In genomic region chr3:184059424-184059823, GRCh38 we compare ENCODE assay signal across 15 cellular contexts. TPM values are rescaled to one million over a fixed set of nuclear protein-coding genes. Genes with fewer than 3 reads are reported as not detected.
A peak's percentile ranks its signal among the peaks of the same experiment; 100 is the strongest.
DNase-seq lines count a peak whose midpoint lies in the region; ATAC-seq and TF ChIP-seq lines count a peak whose summit lies in the region.
"Had no signal": no experiment of that assay in that cellular context is flagged by ENCODE, and none has a peak within 500 bp of the region (broad histone marks: within the 10 kb centered on the region; RNA-seq: fewer than 3 reads in every experiment).

No MANE protein-coding gene starts in this region.

- no peak overlapping the region for H3K9ac ChIP-seq in neuronal stem cell (ENCODE audit: low read depth, low read length, poor library complexity)
- H3K9ac ChIP-seq: BLaER1 had no signal

- H3K27me3 ChIP-seq in neuronal stem cell (ENCODE audit: control insufficient read depth in 3 of 3, insufficient read depth in 3 of 3, low read depth in 1 of 3, low read length in 3 of 3), result peaks cover 0 to 20% (median 0%) of the 10 kb centered on the region in 3 experiments
- H3K27me3 ChIP-seq: BLaER1 had no signal

- H4K91ac ChIP-seq in neuronal stem cell (ENCODE audit: low read depth, low read length, poor library complexity), result no peak overlapping the region

- peak overlapping the region; percentile 62 for H2AFZ ChIP-seq in neuronal stem cell (ENCODE audit: low read length)

- CTCF ChIA-PET in activated naive CD4-positive, alpha-beta T cell treated with anti-CD3 and anti-CD28 coated beads for 36 hours (lab: Charles Lee), result no interaction called here
- CTCF ChIA-PET in WTC11 (lab: Charles Lee), result interaction anchor here (1.3 to 2.2 kb wide), 2 partner anchors 8 to 19 kb away, joined by 3 to 9 read pairs; no protein-coding TSS in a partner anchor

- H3K27me3 Mint-ChIP-seq in activated naive CD4-positive, alpha-beta T cell treated with anti-CD3 and anti-CD28 coated beads for 36 hours (ENCODE audit: low read depth), result no peaks in the 10 kb centered on the region
- H3K27me3 Mint-ChIP-seq in WTC11 (ENCODE audit: low read depth), result no peaks in the 10 kb centered on the region

- no peak overlapping the region for H3K4me3 ChIP-seq in neuronal stem cell (ENCODE audit: low read length in 2 of 2)
- H3K4me3 ChIP-seq: BLaER1 had no signal

- H3K36me3 ChIP-seq in neuronal stem cell (replicated peaks in 1 of 2; ENCODE audit: control insufficient read depth in 2 of 2, insufficient read depth in 2 of 2, low read length in 2 of 2), result no peaks in the 10 kb centered on the region
- H3K36me3 ChIP-seq: BLaER1 had no signal

- H3K36me3 Mint-ChIP-seq in activated naive CD4-positive, alpha-beta T cell treated with anti-CD3 and anti-CD28 coated beads, Interleukin-2, amount 50 U/mL, for 72 hours, result no peaks in the 10 kb centered on the region
- no peaks in the 10 kb centered on the region for H3K36me3 Mint-ChIP-seq in activated naive CD4-positive, alpha-beta T cell treated with anti-CD3 and anti-CD28 coated beads for 36 hours (ENCODE audit: low read depth)
- no peaks in the 10 kb centered on the region for H3K36me3 Mint-ChIP-seq in WTC11
- H3K36me3 Mint-ChIP-seq: CD8-positive, alpha-beta memory T cell had no signal

- intact Hi-C loops in activated naive CD4-positive, alpha-beta T cell treated with anti-CD3 and anti-CD28 coated beads for 36 hours (cut with micrococcal nuclease), result no loop called here

- H3K23ac ChIP-seq in neuronal stem cell (ENCODE audit: low read depth, low read length, poor library complexity), result no peak overlapping the region

- H3K4me2 ChIP-seq in neuronal stem cell (ENCODE audit: insufficient read depth, low read length, poor library complexity, severe bottlenecking), result no peak overlapping the region
- H3K4me2 ChIP-seq: BLaER1 had no signal

- H3K4ac ChIP-seq in neuronal stem cell (ENCODE audit: low read length), result no peak overlapping the region

- no peaks in the 10 kb centered on the region for H3K4me1 ChIP-seq in neuronal stem cell (ENCODE audit: control insufficient read depth in 2 of 2, insufficient read depth in 1 of 2, low read depth in 1 of 2, low read length in 2 of 2)
- H3K4me1 ChIP-seq: BLaER1 had no signal

- no peak overlapping the region for H3K18ac ChIP-seq in neuronal stem cell (ENCODE audit: low read length)

- H3K27ac ChIP-seq in neuronal stem cell (replicated peaks; ENCODE audit: low read length), result no peak overlapping the region
- H3K27ac ChIP-seq: BLaER1, HL-60 had no signal

- no peak overlapping the region for H3K14ac ChIP-seq in neuronal stem cell (ENCODE audit: low read length)

- H3K9me3 ChIP-seq in neuronal stem cell (replicated peaks in 1 of 2; ENCODE audit: control insufficient read depth in 2 of 2, insufficient read depth in 1 of 2, low read depth in 1 of 2, low read length in 2 of 2), result no peaks in the 10 kb centered on the region
- H3K9me3 ChIP-seq: BLaER1 had no signal

- no peak overlapping the region for H2AK5ac ChIP-seq in neuronal stem cell (ENCODE audit: low read depth, low read length)

- no peaks in the 10 kb centered on the region for H3K4me1 Mint-ChIP-seq in activated naive CD4-positive, alpha-beta T cell treated with anti-CD3 and anti-CD28 coated beads for 36 hours (ENCODE audit: low read depth)
- H3K4me1 Mint-ChIP-seq in WTC11, result 0 out of 2 replicates have a peak, but pooled peaks cover 3% of the 10 kb centered on the region
- H3K4me1 Mint-ChIP-seq: CD8-positive, alpha-beta memory T cell had no signal

- WGBS in neuronal stem cell (ENCODE audit: extremely low coverage in 2 of 2, insufficient read length in 2 of 2, insufficient replicate concordance in 1 of 2), 2 donors, result no CpG with 5 or more reads among the region's 7 CpGs

- POLR2A ChIA-PET in WTC11 (lab: Charles Lee), result no interaction called here

- TF ChIP-seq CTCF in WTC11 (IDR thresholded peaks at IDR 0.05), result no peak

- no peak overlapping the region for H2BK5ac ChIP-seq in neuronal stem cell (ENCODE audit: low read length)

- no peak for DNase-seq in activated naive CD4-positive, alpha-beta T cell treated with anti-CD3 and anti-CD28 coated beads, Interleukin-2, amount 50 U/mL, for 72 hours (ENCODE audit: low spot score in 2 of 2)
- DNase-seq in activated naive CD4-positive, alpha-beta T cell treated with anti-CD3 and anti-CD28 coated beads for 36 hours, result no peak
- peak; percentile 12 for DNase-seq in NCI-H69 (lab: John Stamatoyannopoulos, UW)
- no peak for DNase-seq in WTC11 (ENCODE audit: low spot score)
- DNase-seq in neuronal stem cell (ENCODE audit: low spot score), result no peak
- DNase-seq in UCSD-AML1 (lab: John Stamatoyannopoulos, UW; ENCODE audit: unreplicated experiment), result no peak
- DNase-seq in activated CD4-positive, CD25-positive, alpha-beta regulatory T cell treated with anti-CD3 and anti-CD28 coated beads, Interleukin-2, amount 50 U/mL, for 72 hours, result no peak
- DNase-seq in NCI-H345 (lab: John Stamatoyannopoulos, UW), result no peak
- DNase-seq: 8988T; AML-193; CD8-positive, alpha-beta memory T cell; DMS53; GF-D8 had no signal

- H3K79me1 ChIP-seq in neuronal stem cell (ENCODE audit: low read depth, low read length), result peaks cover 1% of the 10 kb centered on the region

- no peak overlapping the region for H2BK15ac ChIP-seq in neuronal stem cell (ENCODE audit: low read length)

- H4K8ac ChIP-seq in neuronal stem cell (ENCODE audit: low read depth, low read length), result no peak overlapping the region

- H3K9me3 Mint-ChIP-seq in activated naive CD4-positive, alpha-beta T cell treated with anti-CD3 and anti-CD28 coated beads, Interleukin-2, amount 50 U/mL, for 72 hours, result no peaks in the 10 kb centered on the region
- H3K9me3 Mint-ChIP-seq in activated naive CD4-positive, alpha-beta T cell treated with anti-CD3 and anti-CD28 coated beads for 36 hours, result no peaks in the 10 kb centered on the region
- H3K9me3 Mint-ChIP-seq in WTC11, result no peaks in the 10 kb centered on the region
- H3K9me3 Mint-ChIP-seq: CD8-positive, alpha-beta memory T cell had no signal

- ATAC-seq in activated naive CD4-positive, alpha-beta T cell treated with anti-CD3 and anti-CD28 coated beads, Interleukin-2, amount 50 U/mL, for 72 hours, result no peak
- ATAC-seq in WTC11, result peak; percentile 44; the same call in 1 of the 2 replicates

- H2BK120ac ChIP-seq in neuronal stem cell (ENCODE audit: low read depth, low read length), result no peak overlapping the region

- no peak overlapping the region for H2BK12ac ChIP-seq in neuronal stem cell (ENCODE audit: low read length)

- H3K4me3 Mint-ChIP-seq in activated naive CD4-positive, alpha-beta T cell treated with anti-CD3 and anti-CD28 coated beads for 36 hours, result no peak overlapping the region
- no peak overlapping the region for H3K4me3 Mint-ChIP-seq in WTC11
- H3K4me3 Mint-ChIP-seq: CD8-positive, alpha-beta memory T cell had no signal

- H3K27ac Mint-ChIP-seq in activated naive CD4-positive, alpha-beta T cell treated with anti-CD3 and anti-CD28 coated beads, Interleukin-2, amount 50 U/mL, for 72 hours, result peak overlapping the region; percentile 4 to 11
- H3K27ac Mint-ChIP-seq in activated naive CD4-positive, alpha-beta T cell treated with anti-CD3 and anti-CD28 coated beads for 36 hours, result no peak overlapping the region
- no peak overlapping the region for H3K27ac Mint-ChIP-seq in WTC11
- H3K27ac Mint-ChIP-seq: CD8-positive, alpha-beta memory T cell had no signal

TF ChIP-seq in WTC11, 78 proteins besides CTCF, POLR2A, EP300 and RAD21 (continues in another document):
- no peak for TF ChIP-seq RORB (CRISPR knock-in tag; IDR thresholded peaks at IDR 0.05)
- no peak for TF ChIP-seq ATF1 (CRISPR knock-in tag; IDR thresholded peaks at IDR 0.05)
- TF ChIP-seq NFE2L1 (CRISPR knock-in tag; IDR thresholded peaks at IDR 0.05), result no peak
- TF ChIP-seq FOXP1 (CRISPR knock-in tag; IDR thresholded peaks at IDR 0.05; ENCODE audit: borderline replicate concordance), result no peak
- TF ChIP-seq, protein P1, sequence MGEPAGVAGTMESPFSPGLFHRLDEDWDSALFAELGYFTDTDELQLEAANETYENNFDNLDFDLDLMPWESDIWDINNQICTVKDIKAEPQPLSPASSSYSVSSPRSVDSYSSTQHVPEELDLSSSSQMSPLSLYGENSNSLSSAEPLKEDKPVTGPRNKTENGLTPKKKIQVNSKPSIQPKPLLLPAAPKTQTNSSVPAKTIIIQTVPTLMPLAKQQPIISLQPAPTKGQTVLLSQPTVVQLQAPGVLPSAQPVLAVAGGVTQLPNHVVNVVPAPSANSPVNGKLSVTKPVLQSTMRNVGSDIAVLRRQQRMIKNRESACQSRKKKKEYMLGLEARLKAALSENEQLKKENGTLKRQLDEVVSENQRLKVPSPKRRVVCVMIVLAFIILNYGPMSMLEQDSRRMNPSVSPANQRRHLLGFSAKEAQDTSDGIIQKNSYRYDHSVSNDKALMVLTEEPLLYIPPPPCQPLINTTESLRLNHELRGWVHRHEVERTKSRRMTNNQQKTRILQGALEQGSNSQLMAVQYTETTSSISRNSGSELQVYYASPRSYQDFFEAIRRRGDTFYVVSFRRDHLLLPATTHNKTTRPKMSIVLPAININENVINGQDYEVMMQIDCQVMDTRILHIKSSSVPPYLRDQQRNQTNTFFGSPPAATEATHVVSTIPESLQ (CRISPR knock-in tag; IDR thresholded peaks at IDR 0.05), result no peak
- no peak for TF ChIP-seq OVOL2 (CRISPR knock-in tag; IDR thresholded peaks at IDR 0.05; ENCODE audit: borderline replicate concordance)
- TF ChIP-seq NR1H2 (CRISPR knock-in tag; IDR thresholded peaks at IDR 0.05), result no peak

RNA-seq across cellular contexts. Expression of gene HTR3C, which starts 6.6 kb away (rescaled TPM):
- not detected for total RNA-seq in activated naive CD4-positive, alpha-beta T cell treated with anti-CD3 and anti-CD28 coated beads, Interleukin-2, amount 50 U/mL, for 72 hours
- not detected for total RNA-seq in activated naive CD4-positive, alpha-beta T cell treated with anti-CD3 and anti-CD28 coated beads for 36 hours
- not detected in 3 replicates for total RNA-seq in WTC11 (2021)
- not detected for polyA plus RNA-seq in neuronal stem cell (2013, experiment 1 of 2)
- polyA plus RNA-seq in neuronal stem cell (2013, experiment 2 of 2), result 0.01 TPM
- total RNA-seq: CD8-positive, alpha-beta memory T cell had no signal
- polyA plus RNA-seq: CD8-positive, alpha-beta memory T cell had no signal

RNA-seq across cellular contexts. Expression of gene HTR3D, which starts 27.9 kb away (rescaled TPM):
- not detected for total RNA-seq in activated naive CD4-positive, alpha-beta T cell treated with anti-CD3 and anti-CD28 coated beads, Interleukin-2, amount 50 U/mL, for 72 hours
- total RNA-seq in activated naive CD4-positive, alpha-beta T cell treated with anti-CD3 and anti-CD28 coated beads for 36 hours, result not detected
- total RNA-seq in WTC11 (2021), result not detected in 3 replicates
- not detected for polyA plus RNA-seq in neuronal stem cell (2013, experiment 1 of 2)
- not detected for polyA plus RNA-seq in neuronal stem cell (2013, experiment 2 of 2)
- total RNA-seq: CD8-positive, alpha-beta memory T cell had no signal
- polyA plus RNA-seq: CD8-positive, alpha-beta memory T cell had no signal

RNA-seq across cellular contexts. Expression of gene HTR3E, which starts 37.4 kb away (rescaled TPM):
- not detected for total RNA-seq in activated naive CD4-positive, alpha-beta T cell treated with anti-CD3 and anti-CD28 coated beads, Interleukin-2, amount 50 U/mL, for 72 hours
- not detected for total RNA-seq in activated naive CD4-positive, alpha-beta T cell treated with anti-CD3 and anti-CD28 coated beads for 36 hours
- total RNA-seq in WTC11 (2021), result not detected in 3 replicates
- polyA plus RNA-seq in neuronal stem cell (2013, experiment 1 of 2), result not detected
- polyA plus RNA-seq in neuronal stem cell (2013, experiment 2 of 2), result not detected
- total RNA-seq: CD8-positive, alpha-beta memory T cell had no signal
- polyA plus RNA-seq: CD8-positive, alpha-beta memory T cell had no signal

RNA-seq across cellular contexts. Expression of gene ABCC5, which starts 41.7 kb away (rescaled TPM):
- total RNA-seq in activated naive CD4-positive, alpha-beta T cell treated with anti-CD3 and anti-CD28 coated beads, Interleukin-2, amount 50 U/mL, for 72 hours, result 10 to 100 TPM in 1 of 2 donors, 1 to 10 TPM in 1; 9.1 to 22.4 TPM
- total RNA-seq in activated naive CD4-positive, alpha-beta T cell treated with anti-CD3 and anti-CD28 coated beads for 36 hours, result 10 to 100 TPM; 11.2 to 12.0 TPM
- total RNA-seq in WTC11 (2021), result 29.1 to 35.2 TPM (median 31.1 TPM) in 3 replicates
- polyA plus RNA-seq in neuronal stem cell (2013, experiment 1 of 2), result 15.6 TPM
- polyA plus RNA-seq in neuronal stem cell (2013, experiment 2 of 2), result 15.6 TPM

Comparison
In these comparisons a context has a peak if more than half of its experiments do, and no peak if none do; other contexts are left out.
1. H3K27ac Mint-ChIP-seq: peak in activated naive CD4-positive, alpha-beta T cell treated with anti-CD3 and anti-CD28 coated beads, Interleukin-2, amount 50 U/mL, for 72 hours (2 of 2); none in activated naive CD4-positive, alpha-beta T cell treated with anti-CD3 and anti-CD28 coated beads for 36 hours (single experiment) and WTC11 (single experiment).